In genomic region chr20:33672426-33673114, GRCh38 we compare ENCODE assay signal across 9 cellular contexts. TPM values are rescaled to one million over a fixed set of nuclear protein-coding genes. Genes with fewer than 3 reads are reported as not detected.
DNase-seq lines count a peak whose midpoint lies in the region; ATAC-seq and TF ChIP-seq lines count a peak whose summit lies in the region.
"Had no signal": no experiment of that assay in that cellular context is flagged by ENCODE, and none has a peak within 500 bp of the region (broad histone marks: within the 10 kb centered on the region; RNA-seq: fewer than 3 reads in every experiment).

No MANE protein-coding gene starts in this region.

- ATAC-seq in GM19328 (IDR thresholded peaks at IDR 0.05; ENCODE audit: unreplicated experiment) (no peak), HG02678 (IDR thresholded peaks at IDR 0.05; ENCODE audit: unreplicated experiment) (no peak)

- H3K36me3 Mint-ChIP-seq in progenitor cell of endocrine pancreas (ENCODE audit: insufficient read depth): peaks cover 16% of the 10 kb centered on the region

- peak overlapping the region; percentile 87 for H3K4me3 Mint-ChIP-seq in progenitor cell of endocrine pancreas (ENCODE audit: low read depth)

- H3K27me3 Mint-ChIP-seq in progenitor cell of endocrine pancreas: peaks cover 3% of the 10 kb centered on the region

- H3K4me3 ChIP-seq in coronary artery: peak overlapping the region; percentile 87

- peaks cover 29% of the 10 kb centered on the region for H3K4me1 Mint-ChIP-seq in progenitor cell of endocrine pancreas (ENCODE audit: low read depth)

- DNase-seq in D341Med (ENCODE audit: low spot score): peak; percentile 62
- peak; percentile 11 for DNase-seq in NCI-H1694 (lab: John Stamatoyannopoulos, UW)
- no peak for DNase-seq in coronary artery (ENCODE audit: low spot score)
- no peak for DNase-seq in progenitor cell of endocrine pancreas (ENCODE audit: low spot score, unreplicated experiment)
- no peak for DNase-seq in GOT3 (lab: John Stamatoyannopoulos, UW)
- DNase-seq in amygdala (lab: John Stamatoyannopoulos, UW): no peak
- DNase-seq: stimulated activated CD4-positive, alpha-beta T cell treated with anti-CD3 and anti-CD28 coated beads, Interleukin-4, amount 100 ng/mL, for 4 hours had no signal

- H3K9me3 Mint-ChIP-seq in progenitor cell of endocrine pancreas (ENCODE audit: low read depth): no peaks in the 10 kb centered on the region

- peak overlapping the region; percentile 95 for H3K27ac ChIP-seq in coronary artery

- TF ChIP-seq CTCF in coronary artery (IDR thresholded peaks at IDR 0.05) (no peak), progenitor cell of endocrine pancreas (IDR thresholded peaks at IDR 0.05; ENCODE audit: unreplicated experiment) (no peak)

- H3K27ac Mint-ChIP-seq in progenitor cell of endocrine pancreas: peak overlapping the region; percentile 11

RNA-seq across cellular contexts. Expression of gene NECAB3, which starts 1.7 kb away (rescaled TPM):
- 68.3 and 74.6 TPM in 2 replicates for total RNA-seq in progenitor cell of endocrine pancreas

RNA-seq across cellular contexts. Expression of gene ACTL10, which starts 5.8 kb away (rescaled TPM):
- 0.36 and 0.38 TPM in 2 replicates for total RNA-seq in progenitor cell of endocrine pancreas

RNA-seq across cellular contexts. Expression of gene C20orf144, which starts 10.4 kb away (rescaled TPM):
- 0.27 TPM in 1 of 2 replicates, not detected in the other for total RNA-seq in progenitor cell of endocrine pancreas

RNA-seq across cellular contexts. Expression of gene E2F1, which starts 13.6 kb away (rescaled TPM):
- total RNA-seq in progenitor cell of endocrine pancreas: 26.2 and 26.5 TPM in 2 replicates

RNA-seq across cellular contexts. Expression of gene PXMP4, which starts 47.5 kb away (rescaled TPM):
- total RNA-seq in progenitor cell of endocrine pancreas: 5.0 and 6.1 TPM in 2 replicates

Comparison
In these comparisons a context has a peak if more than half of its experiments do, and no peak if none do; other contexts are left out.
1. DNase-seq: peak in D341Med (single experiment) and NCI-H1694 (single experiment); none in coronary artery (single experiment), progenitor cell of endocrine pancreas (single experiment), GOT3 (single experiment) and amygdala (0 of 56).